ENCODE assay signal across 16 cellular contexts in the genomic region with DNA sequence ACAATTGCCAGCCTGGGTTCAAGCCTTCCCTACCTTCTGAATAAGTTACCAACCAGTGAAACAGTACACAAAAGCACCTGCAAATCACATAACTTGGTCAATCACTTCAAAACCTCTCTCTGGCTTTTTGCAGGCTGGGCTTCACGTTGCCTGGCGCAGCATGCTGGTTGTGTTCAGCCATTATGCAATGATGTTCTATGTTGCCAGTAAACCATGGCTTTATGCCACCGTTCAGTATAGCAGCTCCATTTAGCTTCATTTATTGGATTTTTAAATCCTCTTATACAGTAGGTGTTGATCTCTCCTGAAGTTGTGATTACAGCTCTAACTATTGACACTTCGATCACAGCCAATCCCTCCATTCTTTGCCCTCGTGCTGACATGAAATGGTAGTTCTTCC.
A peak's percentile ranks its signal among the peaks of the same experiment; 100 is the strongest.
DNase-seq lines count a peak whose midpoint lies in the region; ATAC-seq, FAIRE-seq and TF ChIP-seq lines count a peak whose summit lies in the region.
"Had no signal": no experiment of that assay in that cellular context is flagged by ENCODE, and none has a peak within 500 bp of the region (broad histone marks: within the 10 kb centered on the region; RNA-seq: fewer than 3 reads in every experiment).

No MANE protein-coding gene starts in this region.

- H3K4me3 ChIP-seq in bronchial epithelial cell (ENCODE audit: low read depth, low read length) (no peak overlapping the region), skeletal muscle cell (ENCODE audit: low read depth, low read length) (no peak overlapping the region)
- H3K4me3 ChIP-seq: heart right ventricle, smooth muscle cell had no signal

- DNase-seq in GM03348 (ENCODE audit: low spot score) = peak; percentile 6
- DNase-seq in bronchial epithelial cell (ENCODE audit: low read depth) = no peak
- peak; percentile 54 for DNase-seq in inferior parietal cortex (ENCODE audit: extremely low spot score)
- peak; percentile 20 for DNase-seq in skeletal muscle cell (ENCODE audit: low read depth)
- DNase-seq in midbrain (lab: John Stamatoyannopoulos, UW) = no peak
- no peak for DNase-seq in NCI-H1436 treated with DMSO at 0.1 percent for 48 hours (lab: John Stamatoyannopoulos, UW)
- no peak for DNase-seq in HTR-8/SVneo (ENCODE audit: insufficient read length, low spot score)
- DNase-seq: activated CD8-positive, alpha-beta T cell treated with anti-CD3 and anti-CD28 coated beads, Interleukin-2, amount 10 ng/mL, durations not matched to agents 7 days and 5 days; activated naive CD8-positive, alpha-beta T cell treated with anti-CD3 and anti-CD28 coated beads, Interleukin-2, amount 10 ng/mL, durations not matched to agents 7 days and 5 days; heart right ventricle; kidney; T-cell; WERI-Rb-1 had no signal

- H3K27me3 ChIP-seq in bronchial epithelial cell (ENCODE audit: control insufficient read depth, insufficient read depth, low read length) = no peaks in the 10 kb centered on the region

- TF ChIP-seq CTCF in bronchial epithelial cell (IDR thresholded peaks at IDR 0.05; ENCODE audit: insufficient read depth, low read length, severe bottlenecking) = no peak

- FAIRE-seq in bronchial epithelial cell (lab: Jason Lieb, UNC) (peak; percentile 40), HTR-8/SVneo (lab: Jason Lieb, UNC) (no peak)
- FAIRE-seq: kidney had no signal

- no peaks in the 10 kb centered on the region for H3K36me3 ChIP-seq in bronchial epithelial cell (ENCODE audit: control insufficient read depth, insufficient read depth, low read length)
- H3K36me3 ChIP-seq: heart right ventricle, WERI-Rb-1 had no signal

- no peak for ATAC-seq in HG02678 (IDR thresholded peaks at IDR 0.05; ENCODE audit: unreplicated experiment)
- ATAC-seq: activated CD8-positive, alpha-beta T cell treated with anti-CD3 and anti-CD28 coated beads, Interleukin-2, amount 10 ng/mL, durations not matched to agents 7 days and 5 days; heart right ventricle; stimulated activated effector memory CD8-positive, alpha-beta T cell treated with anti-CD3 and anti-CD28 coated beads, Interleukin-12 subunit alpha, Interleukin-12 subunit beta, amount 100 ng/mL, for 72 hours; T-cell had no signal

Comparison
In these comparisons a context has a peak if more than half of its experiments do, and no peak if none do; other contexts are left out.
1. DNase-seq: peak in GM03348 (single experiment), inferior parietal cortex (single experiment) and skeletal muscle cell (single experiment); none in bronchial epithelial cell (single experiment), midbrain (single experiment), NCI-H1436 treated with DMSO at 0.1 percent for 48 hours (single experiment) and HTR-8/SVneo (single experiment).